ENCODE assay signal across 11 cellular contexts in genomic region chr12:3317841-3318501, GRCh38.
DNase-seq lines count a peak whose midpoint lies in the region; TF ChIP-seq lines count a peak whose summit lies in the region.
"Had no signal": no experiment of that assay in that cellular context is flagged by ENCODE, and none has a peak within 500 bp of the region (broad histone marks: within the 10 kb centered on the region; RNA-seq: fewer than 3 reads in every experiment).

No MANE protein-coding gene starts in this region.

- H3K4me3 ChIP-seq in BLaER1 (no peak overlapping the region), osteoblast (ENCODE audit: insufficient read depth, low read length) (no peak overlapping the region)

- no peak for TF ChIP-seq CTCF in osteoblast (IDR thresholded peaks at IDR 0.05; ENCODE audit: extremely low read depth, low read depth, low read length)

- no peak overlapping the region for H3K9ac ChIP-seq in BLaER1

- in situ Hi-C loops in G401 (cut with HindIII; ENCODE audit: low sequenced_read_pairs), result no loop called here

- H3K27ac ChIP-seq in BLaER1, result peak overlapping the region; percentile 47; the same call in 1 of the 2 replicates
- H3K27ac ChIP-seq in osteoblast (ENCODE audit: low read depth, low read length), result no peak overlapping the region
- H3K27ac ChIP-seq: C4-2B had no signal

- H3K79me2 ChIP-seq in osteoblast (ENCODE audit: insufficient read depth, low read length), result no peaks in the 10 kb centered on the region

- no peaks in the 10 kb centered on the region for H3K9me3 ChIP-seq in BLaER1
- H3K9me3 ChIP-seq in osteoblast (ENCODE audit: low read depth, low read length), result no peaks in the 10 kb centered on the region
- H3K9me3 ChIP-seq: Caco-2 had no signal

- H2AFZ ChIP-seq in osteoblast (ENCODE audit: low read length), result no peak overlapping the region

- H3K4me1 ChIP-seq in BLaER1 (peaks cover 41% of the 10 kb centered on the region), osteoblast (ENCODE audit: insufficient read depth, low read length) (peaks cover 10% of the 10 kb centered on the region)

- H3K36me3 ChIP-seq in BLaER1, result no peaks in the 10 kb centered on the region
- no peaks in the 10 kb centered on the region for H3K36me3 ChIP-seq in osteoblast (ENCODE audit: insufficient read depth, low read length)

- H3K4me2 ChIP-seq in BLaER1, result peak overlapping the region; percentile 83
- H3K4me2 ChIP-seq in osteoblast (ENCODE audit: insufficient read depth, low read length), result no peak overlapping the region

- peak; percentile 50 for DNase-seq in G401 (ENCODE audit: low spot score)
- DNase-seq in cerebellum (ENCODE audit: low spot score), result peak; percentile 47
- DNase-seq in osteoblast (ENCODE audit: insufficient read length, low spot score, missing footprints), result peak; percentile 77
- no peak for DNase-seq in occipital lobe (lab: John Stamatoyannopoulos, UW)
- DNase-seq in putamen (ENCODE audit: low spot score), result no peak
- DNase-seq: Caco-2; CD4-positive, alpha-beta T cell; GF-D8; H9 had no signal

- H4K20me1 ChIP-seq in BLaER1 (no peaks in the 10 kb centered on the region), osteoblast (ENCODE audit: insufficient read depth, low read length) (no peaks in the 10 kb centered on the region)

- H3K27me3 ChIP-seq in BLaER1, result no peaks in the 10 kb centered on the region
- peaks cover 25% of the 10 kb centered on the region for H3K27me3 ChIP-seq in osteoblast (ENCODE audit: insufficient read depth, low read length)

Comparison
In these comparisons a context has a peak if more than half of its experiments do, and no peak if none do; other contexts are left out.
1. DNase-seq: peak in G401 (single experiment), cerebellum (single experiment) and osteoblast (single experiment); none in occipital lobe (single experiment) and putamen (single experiment).